17 cellular contexts compared by ENCODE assay signal in the genomic region with DNA sequence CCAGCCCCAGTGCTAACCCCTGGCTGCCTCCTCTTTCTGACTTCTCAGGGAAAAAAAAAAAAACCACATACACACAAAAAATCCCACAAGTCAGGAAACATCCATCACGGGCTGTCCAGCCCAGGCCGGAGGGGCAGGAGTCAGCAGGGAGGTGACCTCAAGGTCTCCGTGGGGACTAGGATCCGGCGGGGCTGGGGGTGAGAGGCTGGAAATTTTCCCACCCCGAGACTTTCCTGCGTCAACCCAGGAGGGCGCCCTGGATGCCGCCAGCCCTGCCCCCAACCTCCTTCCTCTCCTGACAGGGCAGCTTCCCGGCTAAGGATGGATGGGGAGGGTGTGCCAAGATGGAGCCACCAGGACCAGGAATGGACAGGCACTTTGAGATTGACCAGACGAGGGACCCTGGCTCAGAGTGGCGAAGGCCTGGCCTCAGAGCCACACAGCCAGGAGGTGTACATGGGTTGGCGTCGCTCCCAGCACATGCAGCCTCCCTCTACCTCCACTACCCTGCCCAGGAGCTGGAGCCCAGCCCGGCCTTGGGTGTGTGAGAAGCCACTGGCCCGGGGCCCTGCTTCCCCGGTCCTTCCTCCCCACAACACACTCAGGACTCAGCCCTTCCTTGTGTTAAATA. TPM values are rescaled to one million over a fixed set of nuclear protein-coding genes. Genes with fewer than 3 reads are reported as not detected.
DNase-seq lines count a peak whose midpoint lies in the region; ATAC-seq, FAIRE-seq and TF ChIP-seq lines count a peak whose summit lies in the region.
"Had no signal": no experiment of that assay in that cellular context is flagged by ENCODE, and none has a peak within 500 bp of the region (broad histone marks: within the 10 kb centered on the region; RNA-seq: fewer than 3 reads in every experiment).

No MANE protein-coding gene starts in this region.

- H3K36me3 ChIP-seq in adrenal gland (replicated peaks in 1 of 2) (no peaks in the 10 kb centered on the region), pancreas (no peaks in the 10 kb centered on the region), vagina (no peaks in the 10 kb centered on the region)

- no peak for TF ChIP-seq CTCF in adrenal gland (IDR thresholded peaks at IDR 0.05)
- no peak for TF ChIP-seq CTCF in pancreas (IDR thresholded peaks at IDR 0.05)
- TF ChIP-seq CTCF in vagina (IDR thresholded peaks at IDR 0.05), result no peak

- no peaks in the 10 kb centered on the region for H3K9me3 ChIP-seq in adrenal gland (replicated peaks in 1 of 3)
- no peaks in the 10 kb centered on the region for H3K9me3 ChIP-seq in pancreas
- H3K9me3 ChIP-seq in vagina, result no peaks in the 10 kb centered on the region

- DNase-seq in GDM1 (lab: John Stamatoyannopoulos, UW) (peak; percentile 67), adrenal gland (peak; percentile 74 to 89 (median 82)), left ventricle myocardium superior (peak; percentile 75), pancreas (peak; percentile 78 to 90 (median 81)), SIG-M5 (lab: John Stamatoyannopoulos, UW) (no peak), vagina (ENCODE audit: extremely low spot score in 2 of 2) (no peak), NCI-H1417 (lab: John Stamatoyannopoulos, UW) (no peak)
- DNase-seq: amniotic stem cell; DMS53; effector CD4-positive, alpha-beta T cell; foreskin melanocyte; islet precursor cell; NCI-H187 treated with DMSO at 0.1 percent for 48 hours; NCI-H748 treated with DMSO at 0.1 percent for 48 hours had no signal

- TF ChIP-seq POLR2A in adrenal gland (IDR thresholded peaks at IDR 0.05) (no peak), vagina (IDR thresholded peaks at IDR 0.05) (no peak)

- no peak overlapping the region for H3K4me3 ChIP-seq in adrenal gland
- no peak overlapping the region for H3K4me3 ChIP-seq in pancreas
- no peak overlapping the region for H3K4me3 ChIP-seq in vagina
- H3K4me3 ChIP-seq: SK-N-MC had no signal

- H3K4me1 ChIP-seq in adrenal gland (replicated peaks in 1 of 2) (peaks cover 7 to 26% of the 10 kb centered on the region in 2 donors), pancreas (no peaks in the 10 kb centered on the region), vagina (peaks cover 21% of the 10 kb centered on the region)

- H3K27me3 ChIP-seq in adrenal gland, result peaks cover 4% of the 10 kb centered on the region
- no peaks in the 10 kb centered on the region for H3K27me3 ChIP-seq in pancreas
- no peaks in the 10 kb centered on the region for H3K27me3 ChIP-seq in vagina

- WGBS in adrenal gland, 4 donors, result 3 to 11% (median 9%) methylated on average over 11 to 17 of the region's 17 CpGs
- WGBS in pancreas, 2 donors, result 25 to 32% methylated on average over 16 to 17 of the region's 17 CpGs

- ATAC-seq in left ventricle myocardium superior, result peak; percentile 91
- ATAC-seq in pancreas, result peak; percentile 83 to 92 (median 88)
- ATAC-seq in HG03439 (IDR thresholded peaks at IDR 0.05; ENCODE audit: unreplicated experiment), result no peak

- FAIRE-seq in pancreas (lab: Jason Lieb, UNC), result no peak

- H3K27ac ChIP-seq in adrenal gland (peak overlapping the region in 2 of 5 donors; percentile 52 to 74), pancreas (peak overlapping the region; percentile 5 to 71 (median 44)), vagina (no peak overlapping the region)
- H3K27ac ChIP-seq: SK-N-MC had no signal

- intact Hi-C loops in adrenal gland (cut with DNase I), result no loop called here
- intact Hi-C loops in left ventricle myocardium superior (cut with micrococcal nuclease), result no loop called here
- intact Hi-C loops in pancreas (cut with DNase I), result no loop called here
- intact Hi-C loops in vagina (cut with DNase I), result no loop called here

RNA-seq across cellular contexts. Expression of a gene that starts 33.3 kb away (rescaled TPM):
- total RNA-seq in adrenal gland (10 to 100 TPM; 13.6 to 25.5 (median 19.0) TPM), left ventricle myocardium superior (6.0 TPM), pancreas (10 to 100 TPM in 1 of 6 donors, 1 to 10 TPM in 5; 4.3 to 12.3 (median 6.3) TPM), vagina (12.5 TPM)
- polyA plus RNA-seq in adrenal gland (10 to 100 TPM in 1 of 3 donors, 1 to 10 TPM in 2; 3.9 to 11.9 (median 4.1) TPM), pancreas (1 to 10 TPM; 2.1 to 3.6 TPM)

RNA-seq across cellular contexts. Expression of a gene that starts 33.3 kb away (rescaled TPM):
- total RNA-seq in adrenal gland (10 to 100 TPM; 14.8 to 26.4 (median 16.7) TPM), left ventricle myocardium superior (0.94 TPM), pancreas (1 to 10 TPM in 4 of 6 donors, under 1 TPM in 2; 0.59 to 2.6 (median 1.3) TPM), vagina (6.1 TPM)
- polyA plus RNA-seq in adrenal gland (10 to 100 TPM in 2 of 3 donors, 1 to 10 TPM in 1; 2.1 to 24.6 (median 10.9) TPM), pancreas (1 to 10 TPM; 3.1 to 4.5 TPM)
- polyA plus RNA-seq: neural cell had no signal

RNA-seq across cellular contexts. Expression of a gene that starts 33.8 kb away (rescaled TPM):
- total RNA-seq in adrenal gland, result 10 to 100 TPM; 24.6 to 71.4 (median 37.9) TPM
- 10 to 100 TPM in 2 of 3 donors, 1 to 10 TPM in 1; 5.1 to 41.7 (median 34.3) TPM for polyA plus RNA-seq in adrenal gland
- total RNA-seq in left ventricle myocardium superior, result 13.7 TPM
- total RNA-seq in pancreas, result 10 to 100 TPM in 5 of 6 donors, 1 to 10 TPM in 1; 9.7 to 18.9 (median 12.8) TPM
- polyA plus RNA-seq in pancreas, result 10 to 100 TPM; 19.3 to 37.9 TPM
- total RNA-seq in vagina, result 28.7 TPM

RNA-seq across cellular contexts. Expression of a gene that starts 39.2 kb away (rescaled TPM):
- total RNA-seq in adrenal gland (10 to 100 TPM; 12.6 to 41.9 (median 26.6) TPM), left ventricle myocardium superior (26.2 TPM), pancreas (10 to 100 TPM; 13.9 to 22.8 (median 20.0) TPM), vagina (16.7 TPM)
- polyA plus RNA-seq in adrenal gland (10 to 100 TPM; 19.1 to 53.3 (median 28.8) TPM), pancreas (10 to 100 TPM; 12.8 to 21.0 TPM)

RNA-seq across cellular contexts. Expression of a gene that starts 51.1 kb away (rescaled TPM):
- total RNA-seq in adrenal gland (1 to 10 TPM in 1 of 8 donors, under 1 TPM in 6, not detected in 1; 0.06 to 1.1 (median 0.27) TPM), left ventricle myocardium superior (0.07 TPM), pancreas (under 1 TPM in 2 of 6 donors, not detected in 4; 0.03 to 0.09 TPM), vagina (14.0 TPM)
- polyA plus RNA-seq in adrenal gland (under 1 TPM in 2 of 3 donors, not detected in 1; 0.13 to 0.16 TPM), pancreas (under 1 TPM; 0.19 to 0.33 TPM)

Comparison
In these comparisons a context has a peak if more than half of its experiments do, and no peak if none do; other contexts are left out.
1. DNase-seq: peak in GDM1 (single experiment), adrenal gland (7 of 7), left ventricle myocardium superior (single experiment) and pancreas (6 of 6); none in SIG-M5 (single experiment), vagina (0 of 2) and NCI-H1417 (0 of 3).